In genomic region chr17:6841780-6842179, GRCh38 we compare ENCODE assay signal across 6 cellular contexts. TPM values are rescaled to one million over a fixed set of nuclear protein-coding genes. Genes with fewer than 3 reads are reported as not detected.
"Had no signal": no experiment of that assay in that cellular context is flagged by ENCODE, and none has a peak within 500 bp of the region (broad histone marks: within the 10 kb centered on the region; RNA-seq: fewer than 3 reads in every experiment).

No MANE protein-coding gene starts in this region.

RNA-seq across cellular contexts. Expression of gene TEKT1, which starts 10.3 kb away (rescaled TPM):
- total RNA-seq: MCF 10A, NCI-H460, OCI-LY7, Right ventricle myocardium superior, RPMI7951 had no signal
- polyA plus RNA-seq: SK-N-SH had no signal
